In genomic region chr21:45966995-45967394, GRCh38 we compare ENCODE assay signal across 33 cellular contexts.
"Had no signal": no experiment of that assay in that cellular context is flagged by ENCODE, and none has a peak within 500 bp of the region (broad histone marks: within the 10 kb centered on the region; RNA-seq: fewer than 3 reads in every experiment).

No MANE protein-coding gene starts in this region.

- DNase-seq: naive thymus-derived CD4-positive, alpha-beta T cell; natural killer cell; nephron progenitor cell; nucleus accumbens; posterior cingulate gyrus; psoas muscle; right cardiac atrium; right lobe of liver; spleen; stimulated activated CD4-positive, alpha-beta T cell treated with anti-CD3 and anti-CD28 coated beads, Interleukin-12 subunit alpha, Interleukin-12 subunit beta, amount 100 ng/mL, for 4 hours; stimulated activated CD4-positive, alpha-beta T cell treated with anti-CD3 and anti-CD28 coated beads, Interleukin-1b, Interleukin-23, amount 100 ng/mL, for 48 hours; stimulated activated CD4-positive, alpha-beta T cell treated with anti-CD3 and anti-CD28 coated beads, Interleukin-4, amount 100 ng/mL, for 1 hour; stimulated activated CD4-positive, alpha-beta T cell treated with anti-CD3 and anti-CD28 coated beads, Interleukin-4, amount 100 ng/mL, for 4 hours; stimulated activated CD8-positive, alpha-beta memory T cell treated with anti-CD3 and anti-CD28 coated beads, Interleukin-4, amount 100 ng/mL, for 48 hours; stimulated activated naive CD4-positive, alpha-beta T cell; stimulated activated naive CD8-positive, alpha-beta T cell treated with anti-CD3 and anti-CD28 coated beads, Interleukin-15, amount 100 ng/mL, for 72 hours; stimulated activated naive CD8-positive, alpha-beta T cell treated with anti-CD3 and anti-CD28 coated beads, Interleukin-15, Interleukin-2, amounts not matched to agents 100 U/mL and 50 U/mL, for 24 hours; substantia nigra; testis; tibial artery; transverse colon; upper lobe of right lung had no signal

- H3K9ac ChIP-seq: parathyroid adenoma had no signal

- ATAC-seq: naive thymus-derived CD4-positive, alpha-beta T cell; natural killer cell; psoas muscle; right cardiac atrium; right lobe of liver; stimulated activated memory B cell treated with anti-CD40 and anti-IgM and Interleukin-4, amounts not matched to agents 10 μg/mL and 1 μg/mL and 100 μg/mL, for 72 hours; stimulated activated naive CD8-positive, alpha-beta T cell treated with anti-CD3 and anti-CD28 coated beads, Interleukin-15, amount 100 ng/mL, for 72 hours; stimulated activated naive CD8-positive, alpha-beta T cell treated with anti-CD3 and anti-CD28 coated beads, Interleukin-15, Interleukin-2, amounts not matched to agents 100 U/mL and 50 U/mL, for 24 hours; upper lobe of right lung had no signal

- H3K4me1 ChIP-seq: parathyroid adenoma, psoas muscle had no signal

- H3K27ac ChIP-seq: neutrophil, ovary, parathyroid adenoma, psoas muscle, right lobe of liver, skin epidermis, spleen, suprapubic skin, testis, tibial artery, transverse colon, upper lobe of right lung, uterus had no signal

- H3K27ac Mint-ChIP-seq: naive thymus-derived CD4-positive, alpha-beta T cell; natural killer cell; nephron progenitor cell; progenitor cell of endocrine pancreas; stimulated activated memory B cell treated with anti-CD40 and anti-IgM and Interleukin-4, amounts not matched to agents 10 μg/mL and 1 μg/mL and 100 μg/mL, for 72 hours; stimulated activated naive CD8-positive, alpha-beta T cell treated with anti-CD3 and anti-CD28 coated beads, Interleukin-15, amount 100 ng/mL, for 72 hours; type B pancreatic cell had no signal

- H3K9me3 ChIP-seq: neutrophil, ovary, psoas muscle, right lobe of liver, suprapubic skin, testis, tibial artery, upper lobe of right lung, uterus had no signal

- H3K4me3 ChIP-seq: ovary, psoas muscle, right lobe of liver, skin epidermis, smooth muscle cell, spleen, suprapubic skin, testis, tibial artery, transverse colon, upper lobe of right lung, uterus had no signal

- H3K36me3 Mint-ChIP-seq: type B pancreatic cell had no signal

- H3K27me3 ChIP-seq: ovary, right lobe of liver, suprapubic skin, testis, tibial artery, upper lobe of right lung, uterus had no signal

- H3K4me2 ChIP-seq: smooth muscle cell had no signal

- H3K4me3 Mint-ChIP-seq: naive thymus-derived CD4-positive, alpha-beta T cell; natural killer cell; nephron progenitor cell; neural crest cell; stimulated activated memory B cell treated with anti-CD40 and anti-IgM and Interleukin-4, amounts not matched to agents 10 μg/mL and 1 μg/mL and 100 μg/mL, for 72 hours; stimulated activated naive CD8-positive, alpha-beta T cell treated with anti-CD3 and anti-CD28 coated beads, Interleukin-15, amount 100 ng/mL, for 72 hours; type B pancreatic cell had no signal

- H3K4me1 Mint-ChIP-seq: stimulated activated memory B cell treated with anti-CD40 and anti-IgM and Interleukin-4, amounts not matched to agents 10 μg/mL and 1 μg/mL and 100 μg/mL, for 72 hours had no signal

- H3K36me3 ChIP-seq: neutrophil, ovary, right lobe of liver, spleen, suprapubic skin, tibial artery, transverse colon, upper lobe of right lung, uterus had no signal

- H3K9me3 Mint-ChIP-seq: type B pancreatic cell had no signal
